Comparison of ENCODE assay signal across 22 cellular contexts in the genomic region with DNA sequence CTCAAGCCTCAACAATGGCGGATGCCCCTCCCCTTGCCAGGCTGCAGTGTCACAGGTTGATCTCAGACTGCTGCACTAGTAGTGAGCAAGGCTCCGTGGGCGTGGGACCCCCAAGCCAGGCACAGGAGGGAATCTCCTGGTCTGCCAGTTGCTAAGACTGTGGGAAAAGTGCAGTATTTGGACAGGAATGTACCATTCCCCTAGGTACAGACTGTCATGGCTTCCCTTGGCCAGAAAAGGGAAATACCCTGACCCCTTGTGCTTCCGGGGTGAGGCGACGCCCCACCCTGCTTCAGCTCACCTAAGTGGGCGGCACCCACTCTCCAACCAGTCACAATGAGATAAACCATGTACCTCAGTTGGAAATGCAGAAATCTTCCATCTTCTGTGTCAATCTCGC. TPM values are rescaled to one million over a fixed set of nuclear protein-coding genes. Genes with fewer than 3 reads are reported as not detected.
DNase-seq lines count a peak whose midpoint lies in the region; ATAC-seq, FAIRE-seq and TF ChIP-seq lines count a peak whose summit lies in the region.
"Had no signal": no experiment of that assay in that cellular context is flagged by ENCODE, and none has a peak within 500 bp of the region (broad histone marks: within the 10 kb centered on the region; RNA-seq: fewer than 3 reads in every experiment).

No MANE protein-coding gene starts in this region.

- H3K9me1 ChIP-seq in K562 (ENCODE audit: control insufficient read depth, insufficient read depth, low read length), result no peaks in the 10 kb centered on the region

- no peaks in the 10 kb centered on the region for H3K9me2 ChIP-seq in GM23338 (ENCODE audit: insufficient read depth)

- CTCF ChIA-PET in K562 (lab: Yijun Ruan, JAX; ENCODE audit: low intra/inter-chr PET ratio), result no interaction called here

- TF ChIP-seq RAD21 in K562 (CRISPR knock-in tag; conservative IDR thresholded peaks at IDR 0.05 in 1 of 2, IDR thresholded peaks at IDR 0.05 in 1 of 2), result no peak

- H3K4me3 Mint-ChIP-seq in GM23338, result no peak overlapping the region
- H3K4me3 Mint-ChIP-seq: B cell; CD4-positive, CD25-positive, alpha-beta regulatory T cell; CD8-positive, alpha-beta T cell; H9 had no signal

- no peak for FAIRE-seq in K562 (lab: Jason Lieb, UNC)
- FAIRE-seq: A204.1, GM12891, GM18507 had no signal

- no peak for ATAC-seq in GM23338
- ATAC-seq in K562, result peak; percentile 40; the same call in 1 of the 3 replicates
- ATAC-seq: CD8-positive, alpha-beta T cell; HCT116 had no signal

- TF ChIP-seq EP300 in K562 (IDR thresholded peaks at IDR 0.05; ENCODE audit: low read length), result no peak

- no peak for TF ChIP-seq CTCF in GM23338 (conservative IDR thresholded peaks at IDR 0.05; ENCODE audit: low read depth in 2 of 2)
- TF ChIP-seq CTCF in K562 (IDR thresholded peaks at IDR 0.05 in 2 of 3, conservative IDR thresholded peaks at IDR 0.05 in 1 of 3; ENCODE audit: insufficient read depth in 2 of 3, low read depth in 1 of 3, low read length in 3 of 3), result no peak

- no peak for TF ChIP-seq POLR2A in K562 (conservative IDR thresholded peaks at IDR 0.05)

- H3K27me3 Mint-ChIP-seq in GM23338 (ENCODE audit: insufficient read depth, low read depth, poor library complexity), result no peaks in the 10 kb centered on the region
- H3K27me3 Mint-ChIP-seq: CD4-positive, CD25-positive, alpha-beta regulatory T cell had no signal

- H3F3A ChIP-seq in GM23338 (replicated peaks; ENCODE audit: low read depth), result no peaks in the 10 kb centered on the region

- H3K36me3 ChIP-seq in GM23338 (ENCODE audit: insufficient read depth), result no peaks in the 10 kb centered on the region
- no peaks in the 10 kb centered on the region for H3K36me3 ChIP-seq in K562 (ENCODE audit: control insufficient read depth, insufficient read depth, low read length)
- H3K36me3 ChIP-seq: BLaER1 had no signal

- DNase-seq in DMS53 (lab: John Stamatoyannopoulos, UW), result peak; percentile 18
- DNase-seq in DMS53 treated with DMSO at 0.1 percent for 48 hours (lab: John Stamatoyannopoulos, UW; ENCODE audit: unreplicated experiment), result no peak
- no peak for DNase-seq in GM23338 (ENCODE audit: low spot score)
- no peak for DNase-seq in K562 (ENCODE audit: extremely low read depth in 1 of 4, low spot score in 3 of 4)
- DNase-seq in activated CD4-positive, alpha-beta T cell treated with anti-CD3 and anti-CD28 coated beads for 1 hour, result no peak
- no peak for DNase-seq in posterior cingulate gyrus
- DNase-seq: Caco-2; CD4-positive, CD25-positive, alpha-beta regulatory T cell; CD8-positive, alpha-beta T cell; DMS153; DMS79 treated with DMSO at 0.1 percent for 48 hours; GF-D8; GOT3; H9 had no signal

- H3K9me3 Mint-ChIP-seq in GM23338, result 0 out of 3 replicates have a peak, but pooled peaks cover 6% of the 10 kb centered on the region

- WGBS in K562 (ENCODE audit: insufficient coverage, low coverage, missing lambda C conversion rate), result 2% methylated on average over 8 of the region's 8 CpGs

- H3K79me2 ChIP-seq in GM23338 (replicated peaks; ENCODE audit: insufficient read depth) (no peaks in the 10 kb centered on the region), K562 (ENCODE audit: control insufficient read depth, insufficient read depth, low read length) (no peaks in the 10 kb centered on the region)

- H3K27ac Mint-ChIP-seq in GM23338, result no peak overlapping the region
- H3K27ac Mint-ChIP-seq: B cell; CD4-positive, CD25-positive, alpha-beta regulatory T cell; CD8-positive, alpha-beta T cell; H9 had no signal

- no peaks in the 10 kb centered on the region for H3K4me1 Mint-ChIP-seq in GM23338
- H3K4me1 Mint-ChIP-seq: CD4-positive, CD25-positive, alpha-beta regulatory T cell; H9 had no signal

- H3K4me3 ChIP-seq in GM23338 (no peak overlapping the region), K562 (no peak overlapping the region)
- H3K4me3 ChIP-seq: BLaER1 had no signal

- POLR2A ChIA-PET in K562 (lab: Yijun Ruan, JAX), result no interaction called here

- no peaks in the 10 kb centered on the region for H3K9me3 ChIP-seq in K562 (replicated peaks; ENCODE audit: control insufficient read depth, insufficient read depth, low read depth, low read length)
- H3K9me3 ChIP-seq: BLaER1, Caco-2 had no signal

- H3K4me1 ChIP-seq in GM23338 (ENCODE audit: insufficient read depth) (no peaks in the 10 kb centered on the region), K562 (replicated peaks in 1 of 2; ENCODE audit: control insufficient read depth in 2 of 2, insufficient read depth in 2 of 2, low read length in 2 of 2) (no peaks in the 10 kb centered on the region; a peak in 1 of 5 replicates)
- H3K4me1 ChIP-seq: BLaER1, Caco-2 had no signal

- BruUV-seq in K562 (replicated peaks; lab: Mats Ljungman, UMichigan), result no TSS peak

- no peak overlapping the region for H3K9ac ChIP-seq in K562 (ENCODE audit: insufficient read depth in 1 of 2, low read depth in 2 of 2, low read length in 2 of 2)
- H3K9ac ChIP-seq: BLaER1 had no signal

- in situ Hi-C loops in K562 (cut with MboI), result no loop called here

- intact Hi-C loops in K562 (cut with micrococcal nuclease) (no loop called here), posterior cingulate gyrus (cut with DNase I) (no loop called here)

- no peak overlapping the region for H3K27ac ChIP-seq in GM23338 (ENCODE audit: low read depth)
- no peak overlapping the region for H3K27ac ChIP-seq in K562 (ENCODE audit: extremely low read depth, low read depth, low read length)
- H3K27ac ChIP-seq: 22Rv1, BLaER1, C4-2B had no signal

- H2AFZ ChIP-seq in GM23338 (0 out of 2 replicates have a peak overlapping the region, but pooled peaks have one; percentile 32), K562 (ENCODE audit: low read depth, low read length) (peak overlapping the region; percentile 74; the same call in 1 of the 2 replicates)

- H4K20me1 ChIP-seq in GM23338 (replicated peaks; ENCODE audit: insufficient read depth), result no peaks in the 10 kb centered on the region
- no peaks in the 10 kb centered on the region for H4K20me1 ChIP-seq in K562 (replicated peaks; ENCODE audit: control insufficient read depth, insufficient read depth, low read length)
- H4K20me1 ChIP-seq: BLaER1 had no signal

- H3K27me3 ChIP-seq in GM23338 (ENCODE audit: insufficient read depth) (no peaks in the 10 kb centered on the region), K562 (ENCODE audit: control insufficient read depth in 2 of 2, insufficient read depth in 2 of 2, low read length in 2 of 2) (no peaks in the 10 kb centered on the region)
- H3K27me3 ChIP-seq: BLaER1 had no signal

- no peaks in the 10 kb centered on the region for H3K36me3 Mint-ChIP-seq in GM23338 (ENCODE audit: low read depth)
- H3K36me3 Mint-ChIP-seq: CD4-positive, CD25-positive, alpha-beta regulatory T cell; CD8-positive, alpha-beta T cell had no signal

- no peak overlapping the region for H3K4me2 ChIP-seq in GM23338
- no peak overlapping the region for H3K4me2 ChIP-seq in K562 (ENCODE audit: insufficient read depth, low read length)
- H3K4me2 ChIP-seq: BLaER1 had no signal

TF ChIP-seq in GM23338, 12 proteins besides CTCF, POLR2A, EP300 and RAD21:
- no peak for TF ChIP-seq JUNB (IDR thresholded peaks at IDR 0.05; ENCODE audit: unreplicated experiment)
- TF ChIP-seq NANOG (IDR thresholded peaks at IDR 0.05; ENCODE audit: borderline replicate concordance), result no peak
- no peak for TF ChIP-seq EZH2phosphoT487 (IDR thresholded peaks at IDR 0.05; ENCODE audit: unreplicated experiment)

TF ChIP-seq in K562, 482 proteins besides CTCF, POLR2A, EP300 and RAD21 (continues in another document):
- TF ChIP-seq GABPA (tag; conservative IDR thresholded peaks at IDR 0.05; ENCODE audit: low read depth), result 0 out of 2 replicates have a peak, but pooled peaks have one; percentile 14
- no peak for TF ChIP-seq MYC (IDR thresholded peaks at IDR 0.05; ENCODE audit: low read depth, low read length)
- TF ChIP-seq MYC (CRISPR knock-in tag; IDR thresholded peaks at IDR 0.05; ENCODE audit: borderline replicate concordance, low read depth), result no peak
- TF ChIP-seq, protein P1, sequence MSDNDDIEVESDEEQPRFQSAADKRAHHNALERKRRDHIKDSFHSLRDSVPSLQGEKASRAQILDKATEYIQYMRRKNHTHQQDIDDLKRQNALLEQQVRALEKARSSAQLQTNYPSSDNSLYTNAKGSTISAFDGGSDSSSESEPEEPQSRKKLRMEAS (CRISPR knock-in tag; IDR thresholded peaks at IDR 0.05), result no peak
- TF ChIP-seq RUNX1 (IDR thresholded peaks at IDR 0.05; ENCODE audit: low read depth), result no peak
- no peak for TF ChIP-seq PHF8 (IDR thresholded peaks at IDR 0.05; ENCODE audit: borderline replicate concordance, low read length)
- peak; percentile 83 for TF ChIP-seq NR2C1 (IDR thresholded peaks at IDR 0.05)
- TF ChIP-seq NR2C1 (tag; IDR thresholded peaks at IDR 0.05), result peak; percentile 63; the same call in 1 of the 2 replicates
- no peak for TF ChIP-seq ZNF347 (CRISPR knock-in tag; IDR thresholded peaks at IDR 0.05; ENCODE audit: low read depth)
- no peak for TF ChIP-seq KLF1 (tag; IDR thresholded peaks at IDR 0.05)
- TF ChIP-seq THRAP3 (IDR thresholded peaks at IDR 0.05; ENCODE audit: borderline replicate concordance), result no peak
- no peak for TF ChIP-seq NR2C2 (CRISPR knock-in tag; IDR thresholded peaks at IDR 0.05)
- TF ChIP-seq NR2C2 (tag; IDR thresholded peaks at IDR 0.05), result peak; percentile 60; the same call in 1 of the 2 replicates

RNA-seq across cellular contexts. Expression of a gene that starts 44.0 kb away (rescaled TPM):
- 44.5 and 52.7 TPM in 2 replicates for total RNA-seq in GM23338 (2014; rRNA removed; shearing (Covaris generic))
- polyA plus RNA-seq in GM23338 (2016; fragmentation: Nextera tagmentation; extraction: Ambion mirVana) (68.2 and 82.5 TPM in 2 replicates), K562 (2011; rRNA removed) (5.1 and 6.3 TPM in 2 replicates), K562 (2014; fragmentation: Illumina TruSeq; extraction: Trizol) (6.3 and 6.6 TPM in 2 replicates), K562 (2014; fragmentation: Nextera tagmentation; extraction: Ambion mirVana) (1 to 10 TPM; 3.9 to 4.2 TPM), K562 (2014; rRNA removed) (7.2 and 8.5 TPM in 2 replicates)
- 3.9 and 7.3 TPM in 2 replicates for total RNA-seq in K562 (2011; cell fraction: chromatin; rRNA removed; ENCODE audit: low replicate concordance)
- 2.2 and 3.9 TPM in 2 replicates for total RNA-seq in K562 (2011; cell fraction: nucleolus; rRNA removed)
- total RNA-seq in K562 (2011; cell fraction: nucleoplasm; rRNA removed), result 4.3 and 6.5 TPM in 2 replicates
- total RNA-seq in K562 (2014; rRNA removed) (6.6 and 8.6 TPM in 2 replicates), K562 (2014; rRNA removed; fragmentation: Illumina TruSeq; extraction: Trizol) (8.4 and 8.6 TPM in 2 replicates), K562 (2015; rRNA removed; fragmentation: Illumina TruSeq; extraction: Trizol) (5.2 and 6.7 TPM in 2 replicates), K562 (2021) (5.7 and 6.1 TPM in 2 replicates)
- polyA plus RNA-seq in K562 (2011; cell fraction: cytosol; rRNA removed), result 1.8 and 4.2 TPM in 2 replicates
- polyA plus RNA-seq in K562 (2011; cell fraction: nucleus; rRNA removed), result 4.3 and 6.7 TPM in 2 replicates
- 5.5 and 18.3 TPM in 2 replicates for polyA plus RNA-seq in K562 (2012)
- polyA minus RNA-seq in K562 (2011; rRNA and poly(A)+ RNA removed), result 3.7 and 3.8 TPM in 2 replicates
- 3.5 TPM in 1 of 2 replicates, not detected in the other for polyA minus RNA-seq in K562 (2011; cell fraction: cytosol; rRNA and poly(A)+ RNA removed)
- 2.3 and 7.2 TPM in 2 replicates for polyA minus RNA-seq in K562 (2011; cell fraction: nucleus; rRNA and poly(A)+ RNA removed)
